In the genomic region with DNA sequence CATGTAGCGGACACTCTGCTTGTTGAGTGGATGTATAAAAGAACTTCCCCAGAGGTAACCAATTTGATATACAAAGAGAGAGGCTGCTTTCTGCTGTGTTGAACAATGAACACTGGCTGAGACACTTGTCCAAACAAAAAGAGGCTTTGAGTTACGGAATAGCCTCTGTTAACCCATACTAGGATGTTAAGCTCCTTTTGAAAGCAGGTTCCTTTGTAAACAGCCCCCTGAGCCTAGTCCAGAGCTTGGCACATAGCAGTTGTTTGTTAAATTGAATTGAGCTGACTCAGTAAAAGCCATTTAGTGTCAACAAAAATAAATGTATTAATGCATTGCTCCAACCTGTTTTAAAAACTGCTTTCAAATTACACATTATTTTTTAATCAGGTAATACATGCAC, we compare ENCODE assay signal across 2 cellular contexts.
TF ChIP-seq lines count a peak whose summit lies in the region.

No MANE protein-coding gene starts in this region.

TF ChIP-seq in HepG2, 621 proteins besides CTCF, POLR2A, EP300 and RAD21 (continues in another document):
- TF ChIP-seq CBX2 (IDR thresholded peaks at IDR 0.05; ENCODE audit: low read depth, low read length) (no peak), CBX2 (CRISPR knock-in tag; IDR thresholded peaks at IDR 0.05; ENCODE audit: low read depth) (no peak), FOXK2 (IDR thresholded peaks at IDR 0.05) (no peak), RBM39 (IDR thresholded peaks at IDR 0.05; ENCODE audit: low read depth, low read length, poor library complexity, severe bottlenecking) (no peak), ZNF841 (CRISPR knock-in tag; IDR thresholded peaks at IDR 0.05; ENCODE audit: borderline replicate concordance) (no peak), MBNL3 (CRISPR knock-in tag; conservative IDR thresholded peaks at IDR 0.05) (no peak), ZNF468 (CRISPR knock-in tag; IDR thresholded peaks at IDR 0.05) (no peak), ZSCAN21 (CRISPR knock-in tag; IDR thresholded peaks at IDR 0.05; ENCODE audit: borderline replicate concordance) (no peak), ZMYM3 (CRISPR knock-in tag; IDR thresholded peaks at IDR 0.05) (peak; percentile 77), FOXA3 (CRISPR knock-in tag; IDR thresholded peaks at IDR 0.05) (peak; percentile 65), ZNF432 (CRISPR knock-in tag; IDR thresholded peaks at IDR 0.05; ENCODE audit: borderline replicate concordance) (no peak), KAT2B (IDR thresholded peaks at IDR 0.05; ENCODE audit: borderline replicate concordance, low read depth, low read length) (no peak), ZNF546 (CRISPR knock-in tag; conservative IDR thresholded peaks at IDR 0.05) (no peak), ZKSCAN1 (IDR thresholded peaks at IDR 0.05; ENCODE audit: low read length) (no peak), SOX13 (IDR thresholded peaks at IDR 0.05) (no peak), SOX13 (CRISPR knock-in tag; conservative IDR thresholded peaks at IDR 0.05 in 1 of 2, IDR thresholded peaks at IDR 0.05 in 1 of 2) (peak in 1 of 2 experiments; percentile 60; a peak in 1 of 4 replicates), SNRNP70 (IDR thresholded peaks at IDR 0.05; ENCODE audit: low read depth, low read length) (no peak), SIX1 (CRISPR knock-in tag; IDR thresholded peaks at IDR 0.05; ENCODE audit: borderline replicate concordance) (peak; percentile 32; the same call in 1 of the 2 replicates), RARG (CRISPR knock-in tag; IDR thresholded peaks at IDR 0.05; ENCODE audit: low read depth) (no peak), TCF7 (IDR thresholded peaks at IDR 0.05; ENCODE audit: low read depth) (no peak), SIN3A (IDR thresholded peaks at IDR 0.05; ENCODE audit: borderline replicate concordance, low read depth, low read length) (no peak), ZNF329 (CRISPR knock-in tag; IDR thresholded peaks at IDR 0.05; ENCODE audit: low read depth) (no peak)
- TF ChIP-seq, protein P1, sequence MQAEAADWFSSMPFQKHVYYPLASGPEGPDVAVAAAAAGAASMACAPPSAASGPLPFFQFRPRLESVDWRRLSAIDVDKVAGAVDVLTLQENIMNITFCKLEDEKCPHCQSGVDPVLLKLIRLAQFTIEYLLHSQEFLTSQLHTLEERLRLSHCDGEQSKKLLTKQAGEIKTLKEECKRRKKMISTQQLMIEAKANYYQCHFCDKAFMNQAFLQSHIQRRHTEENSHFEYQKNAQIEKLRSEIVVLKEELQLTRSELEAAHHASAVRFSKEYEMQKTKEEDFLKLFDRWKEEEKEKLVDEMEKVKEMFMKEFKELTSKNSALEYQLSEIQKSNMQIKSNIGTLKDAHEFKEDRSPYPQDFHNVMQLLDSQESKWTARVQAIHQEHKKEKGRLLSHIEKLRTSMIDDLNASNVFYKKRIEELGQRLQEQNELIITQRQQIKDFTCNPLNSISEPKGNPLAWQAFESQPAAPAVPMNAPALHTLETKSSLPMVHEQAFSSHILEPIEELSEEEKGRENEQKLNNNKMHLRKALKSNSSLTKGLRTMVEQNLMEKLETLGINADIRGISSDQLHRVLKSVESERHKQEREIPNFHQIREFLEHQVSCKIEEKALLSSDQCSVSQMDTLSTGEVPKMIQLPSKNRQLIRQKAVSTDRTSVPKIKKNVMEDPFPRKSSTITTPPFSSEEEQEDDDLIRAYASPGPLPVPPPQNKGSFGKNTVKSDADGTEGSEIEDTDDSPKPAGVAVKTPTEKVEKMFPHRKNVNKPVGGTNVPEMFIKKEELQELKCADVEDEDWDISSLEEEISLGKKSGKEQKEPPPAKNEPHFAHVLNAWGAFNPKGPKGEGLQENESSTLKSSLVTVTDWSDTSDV (CRISPR knock-in tag; IDR thresholded peaks at IDR 0.05), result no peak
- TF ChIP-seq, protein P2, sequence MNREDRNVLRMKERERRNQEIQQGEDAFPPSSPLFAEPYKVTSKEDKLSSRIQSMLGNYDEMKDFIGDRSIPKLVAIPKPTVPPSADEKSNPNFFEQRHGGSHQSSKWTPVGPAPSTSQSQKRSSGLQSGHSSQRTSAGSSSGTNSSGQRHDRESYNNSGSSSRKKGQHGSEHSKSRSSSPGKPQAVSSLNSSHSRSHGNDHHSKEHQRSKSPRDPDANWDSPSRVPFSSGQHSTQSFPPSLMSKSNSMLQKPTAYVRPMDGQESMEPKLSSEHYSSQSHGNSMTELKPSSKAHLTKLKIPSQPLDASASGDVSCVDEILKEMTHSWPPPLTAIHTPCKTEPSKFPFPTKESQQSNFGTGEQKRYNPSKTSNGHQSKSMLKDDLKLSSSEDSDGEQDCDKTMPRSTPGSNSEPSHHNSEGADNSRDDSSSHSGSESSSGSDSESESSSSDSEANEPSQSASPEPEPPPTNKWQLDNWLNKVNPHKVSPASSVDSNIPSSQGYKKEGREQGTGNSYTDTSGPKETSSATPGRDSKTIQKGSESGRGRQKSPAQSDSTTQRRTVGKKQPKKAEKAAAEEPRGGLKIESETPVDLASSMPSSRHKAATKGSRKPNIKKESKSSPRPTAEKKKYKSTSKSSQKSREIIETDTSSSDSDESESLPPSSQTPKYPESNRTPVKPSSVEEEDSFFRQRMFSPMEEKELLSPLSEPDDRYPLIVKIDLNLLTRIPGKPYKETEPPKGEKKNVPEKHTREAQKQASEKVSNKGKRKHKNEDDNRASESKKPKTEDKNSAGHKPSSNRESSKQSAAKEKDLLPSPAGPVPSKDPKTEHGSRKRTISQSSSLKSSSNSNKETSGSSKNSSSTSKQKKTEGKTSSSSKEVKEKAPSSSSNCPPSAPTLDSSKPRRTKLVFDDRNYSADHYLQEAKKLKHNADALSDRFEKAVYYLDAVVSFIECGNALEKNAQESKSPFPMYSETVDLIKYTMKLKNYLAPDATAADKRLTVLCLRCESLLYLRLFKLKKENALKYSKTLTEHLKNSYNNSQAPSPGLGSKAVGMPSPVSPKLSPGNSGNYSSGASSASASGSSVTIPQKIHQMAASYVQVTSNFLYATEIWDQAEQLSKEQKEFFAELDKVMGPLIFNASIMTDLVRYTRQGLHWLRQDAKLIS (CRISPR knock-in tag; IDR thresholded peaks at IDR 0.05), result no peak
- TF ChIP-seq, protein P3, sequence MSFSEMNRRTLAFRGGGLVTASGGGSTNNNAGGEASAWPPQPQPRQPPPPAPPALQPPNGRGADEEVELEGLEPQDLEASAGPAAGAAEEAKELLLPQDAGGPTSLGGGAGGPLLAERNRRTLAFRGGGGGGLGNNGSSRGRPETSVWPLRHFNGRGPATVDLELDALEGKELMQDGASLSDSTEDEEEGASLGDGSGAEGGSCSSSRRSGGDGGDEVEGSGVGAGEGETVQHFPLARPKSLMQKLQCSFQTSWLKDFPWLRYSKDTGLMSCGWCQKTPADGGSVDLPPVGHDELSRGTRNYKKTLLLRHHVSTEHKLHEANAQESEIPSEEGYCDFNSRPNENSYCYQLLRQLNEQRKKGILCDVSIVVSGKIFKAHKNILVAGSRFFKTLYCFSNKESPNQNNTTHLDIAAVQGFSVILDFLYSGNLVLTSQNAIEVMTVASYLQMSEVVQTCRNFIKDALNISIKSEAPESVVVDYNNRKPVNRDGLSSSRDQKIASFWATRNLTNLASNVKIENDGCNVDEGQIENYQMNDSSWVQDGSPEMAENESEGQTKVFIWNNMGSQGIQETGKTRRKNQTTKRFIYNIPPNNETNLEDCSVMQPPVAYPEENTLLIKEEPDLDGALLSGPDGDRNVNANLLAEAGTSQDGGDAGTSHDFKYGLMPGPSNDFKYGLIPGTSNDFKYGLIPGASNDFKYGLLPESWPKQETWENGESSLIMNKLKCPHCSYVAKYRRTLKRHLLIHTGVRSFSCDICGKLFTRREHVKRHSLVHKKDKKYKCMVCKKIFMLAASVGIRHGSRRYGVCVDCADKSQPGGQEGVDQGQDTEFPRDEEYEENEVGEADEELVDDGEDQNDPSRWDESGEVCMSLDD (CRISPR knock-in tag; IDR thresholded peaks at IDR 0.05; ENCODE audit: borderline replicate concordance), result no peak

TF ChIP-seq in H1, 55 proteins besides CTCF, POLR2A, EP300 and RAD21 (continues in another document):
- TF ChIP-seq BCL11A (IDR thresholded peaks at IDR 0.05; ENCODE audit: low read depth in 2 of 2, low read length in 2 of 2) (no peak), KDM4A (IDR thresholded peaks at IDR 0.05; ENCODE audit: low read depth, low read length, severe bottlenecking) (no peak), CHD2 (IDR thresholded peaks at IDR 0.05; ENCODE audit: low read length) (no peak), TEAD4 (IDR thresholded peaks at IDR 0.05; ENCODE audit: low read depth, low read length) (no peak), NANOG (IDR thresholded peaks at IDR 0.05; ENCODE audit: insufficient read depth, low read depth, low read length, poor library complexity, severe bottlenecking) (peak; percentile 99), CREB1 (IDR thresholded peaks at IDR 0.05) (no peak), EGR1 (IDR thresholded peaks at IDR 0.05; ENCODE audit: borderline replicate concordance, low read depth, low read length) (no peak), FOSL1 (IDR thresholded peaks at IDR 0.05; ENCODE audit: insufficient read depth, low read depth, low read length) (no peak), SP4 (IDR thresholded peaks at IDR 0.05; ENCODE audit: low read length) (no peak), POLR2AphosphoS5 (IDR thresholded peaks at IDR 0.05; ENCODE audit: low read depth, low read length) (no peak), SIX5 (IDR thresholded peaks at IDR 0.05; ENCODE audit: low read depth, low read length) (no peak)
- TF ChIP-seq, protein P4, sequence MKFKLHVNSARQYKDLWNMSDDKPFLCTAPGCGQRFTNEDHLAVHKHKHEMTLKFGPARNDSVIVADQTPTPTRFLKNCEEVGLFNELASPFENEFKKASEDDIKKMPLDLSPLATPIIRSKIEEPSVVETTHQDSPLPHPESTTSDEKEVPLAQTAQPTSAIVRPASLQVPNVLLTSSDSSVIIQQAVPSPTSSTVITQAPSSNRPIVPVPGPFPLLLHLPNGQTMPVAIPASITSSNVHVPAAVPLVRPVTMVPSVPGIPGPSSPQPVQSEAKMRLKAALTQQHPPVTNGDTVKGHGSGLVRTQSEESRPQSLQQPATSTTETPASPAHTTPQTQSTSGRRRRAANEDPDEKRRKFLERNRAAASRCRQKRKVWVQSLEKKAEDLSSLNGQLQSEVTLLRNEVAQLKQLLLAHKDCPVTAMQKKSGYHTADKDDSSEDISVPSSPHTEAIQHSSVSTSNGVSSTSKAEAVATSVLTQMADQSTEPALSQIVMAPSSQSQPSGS (IDR thresholded peaks at IDR 0.05; ENCODE audit: low read length), result no peak
- TF ChIP-seq, protein P5, sequence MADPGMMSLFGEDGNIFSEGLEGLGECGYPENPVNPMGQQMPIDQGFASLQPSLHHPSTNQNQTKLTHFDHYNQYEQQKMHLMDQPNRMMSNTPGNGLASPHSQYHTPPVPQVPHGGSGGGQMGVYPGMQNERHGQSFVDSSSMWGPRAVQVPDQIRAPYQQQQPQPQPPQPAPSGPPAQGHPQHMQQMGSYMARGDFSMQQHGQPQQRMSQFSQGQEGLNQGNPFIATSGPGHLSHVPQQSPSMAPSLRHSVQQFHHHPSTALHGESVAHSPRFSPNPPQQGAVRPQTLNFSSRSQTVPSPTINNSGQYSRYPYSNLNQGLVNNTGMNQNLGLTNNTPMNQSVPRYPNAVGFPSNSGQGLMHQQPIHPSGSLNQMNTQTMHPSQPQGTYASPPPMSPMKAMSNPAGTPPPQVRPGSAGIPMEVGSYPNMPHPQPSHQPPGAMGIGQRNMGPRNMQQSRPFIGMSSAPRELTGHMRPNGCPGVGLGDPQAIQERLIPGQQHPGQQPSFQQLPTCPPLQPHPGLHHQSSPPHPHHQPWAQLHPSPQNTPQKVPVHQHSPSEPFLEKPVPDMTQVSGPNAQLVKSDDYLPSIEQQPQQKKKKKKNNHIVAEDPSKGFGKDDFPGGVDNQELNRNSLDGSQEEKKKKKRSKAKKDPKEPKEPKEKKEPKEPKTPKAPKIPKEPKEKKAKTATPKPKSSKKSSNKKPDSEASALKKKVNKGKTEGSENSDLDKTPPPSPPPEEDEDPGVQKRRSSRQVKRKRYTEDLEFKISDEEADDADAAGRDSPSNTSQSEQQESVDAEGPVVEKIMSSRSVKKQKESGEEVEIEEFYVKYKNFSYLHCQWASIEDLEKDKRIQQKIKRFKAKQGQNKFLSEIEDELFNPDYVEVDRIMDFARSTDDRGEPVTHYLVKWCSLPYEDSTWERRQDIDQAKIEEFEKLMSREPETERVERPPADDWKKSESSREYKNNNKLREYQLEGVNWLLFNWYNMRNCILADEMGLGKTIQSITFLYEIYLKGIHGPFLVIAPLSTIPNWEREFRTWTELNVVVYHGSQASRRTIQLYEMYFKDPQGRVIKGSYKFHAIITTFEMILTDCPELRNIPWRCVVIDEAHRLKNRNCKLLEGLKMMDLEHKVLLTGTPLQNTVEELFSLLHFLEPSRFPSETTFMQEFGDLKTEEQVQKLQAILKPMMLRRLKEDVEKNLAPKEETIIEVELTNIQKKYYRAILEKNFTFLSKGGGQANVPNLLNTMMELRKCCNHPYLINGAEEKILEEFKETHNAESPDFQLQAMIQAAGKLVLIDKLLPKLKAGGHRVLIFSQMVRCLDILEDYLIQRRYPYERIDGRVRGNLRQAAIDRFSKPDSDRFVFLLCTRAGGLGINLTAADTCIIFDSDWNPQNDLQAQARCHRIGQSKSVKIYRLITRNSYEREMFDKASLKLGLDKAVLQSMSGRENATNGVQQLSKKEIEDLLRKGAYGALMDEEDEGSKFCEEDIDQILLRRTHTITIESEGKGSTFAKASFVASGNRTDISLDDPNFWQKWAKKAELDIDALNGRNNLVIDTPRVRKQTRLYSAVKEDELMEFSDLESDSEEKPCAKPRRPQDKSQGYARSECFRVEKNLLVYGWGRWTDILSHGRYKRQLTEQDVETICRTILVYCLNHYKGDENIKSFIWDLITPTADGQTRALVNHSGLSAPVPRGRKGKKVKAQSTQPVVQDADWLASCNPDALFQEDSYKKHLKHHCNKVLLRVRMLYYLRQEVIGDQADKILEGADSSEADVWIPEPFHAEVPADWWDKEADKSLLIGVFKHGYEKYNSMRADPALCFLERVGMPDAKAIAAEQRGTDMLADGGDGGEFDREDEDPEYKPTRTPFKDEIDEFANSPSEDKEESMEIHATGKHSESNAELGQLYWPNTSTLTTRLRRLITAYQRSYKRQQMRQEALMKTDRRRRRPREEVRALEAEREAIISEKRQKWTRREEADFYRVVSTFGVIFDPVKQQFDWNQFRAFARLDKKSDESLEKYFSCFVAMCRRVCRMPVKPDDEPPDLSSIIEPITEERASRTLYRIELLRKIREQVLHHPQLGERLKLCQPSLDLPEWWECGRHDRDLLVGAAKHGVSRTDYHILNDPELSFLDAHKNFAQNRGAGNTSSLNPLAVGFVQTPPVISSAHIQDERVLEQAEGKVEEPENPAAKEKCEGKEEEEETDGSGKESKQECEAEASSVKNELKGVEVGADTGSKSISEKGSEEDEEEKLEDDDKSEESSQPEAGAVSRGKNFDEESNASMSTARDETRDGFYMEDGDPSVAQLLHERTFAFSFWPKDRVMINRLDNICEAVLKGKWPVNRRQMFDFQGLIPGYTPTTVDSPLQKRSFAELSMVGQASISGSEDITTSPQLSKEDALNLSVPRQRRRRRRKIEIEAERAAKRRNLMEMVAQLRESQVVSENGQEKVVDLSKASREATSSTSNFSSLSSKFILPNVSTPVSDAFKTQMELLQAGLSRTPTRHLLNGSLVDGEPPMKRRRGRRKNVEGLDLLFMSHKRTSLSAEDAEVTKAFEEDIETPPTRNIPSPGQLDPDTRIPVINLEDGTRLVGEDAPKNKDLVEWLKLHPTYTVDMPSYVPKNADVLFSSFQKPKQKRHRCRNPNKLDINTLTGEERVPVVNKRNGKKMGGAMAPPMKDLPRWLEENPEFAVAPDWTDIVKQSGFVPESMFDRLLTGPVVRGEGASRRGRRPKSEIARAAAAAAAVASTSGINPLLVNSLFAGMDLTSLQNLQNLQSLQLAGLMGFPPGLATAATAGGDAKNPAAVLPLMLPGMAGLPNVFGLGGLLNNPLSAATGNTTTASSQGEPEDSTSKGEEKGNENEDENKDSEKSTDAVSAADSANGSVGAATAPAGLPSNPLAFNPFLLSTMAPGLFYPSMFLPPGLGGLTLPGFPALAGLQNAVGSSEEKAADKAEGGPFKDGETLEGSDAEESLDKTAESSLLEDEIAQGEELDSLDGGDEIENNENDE (IDR thresholded peaks at IDR 0.05; ENCODE audit: insufficient replicate concordance, low read length), result peak; percentile 44
- TF ChIP-seq, protein P6, sequence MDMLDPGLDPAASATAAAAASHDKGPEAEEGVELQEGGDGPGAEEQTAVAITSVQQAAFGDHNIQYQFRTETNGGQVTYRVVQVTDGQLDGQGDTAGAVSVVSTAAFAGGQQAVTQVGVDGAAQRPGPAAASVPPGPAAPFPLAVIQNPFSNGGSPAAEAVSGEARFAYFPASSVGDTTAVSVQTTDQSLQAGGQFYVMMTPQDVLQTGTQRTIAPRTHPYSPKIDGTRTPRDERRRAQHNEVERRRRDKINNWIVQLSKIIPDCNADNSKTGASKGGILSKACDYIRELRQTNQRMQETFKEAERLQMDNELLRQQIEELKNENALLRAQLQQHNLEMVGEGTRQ (IDR thresholded peaks at IDR 0.05; ENCODE audit: low read length), result no peak
